In the genomic region with DNA sequence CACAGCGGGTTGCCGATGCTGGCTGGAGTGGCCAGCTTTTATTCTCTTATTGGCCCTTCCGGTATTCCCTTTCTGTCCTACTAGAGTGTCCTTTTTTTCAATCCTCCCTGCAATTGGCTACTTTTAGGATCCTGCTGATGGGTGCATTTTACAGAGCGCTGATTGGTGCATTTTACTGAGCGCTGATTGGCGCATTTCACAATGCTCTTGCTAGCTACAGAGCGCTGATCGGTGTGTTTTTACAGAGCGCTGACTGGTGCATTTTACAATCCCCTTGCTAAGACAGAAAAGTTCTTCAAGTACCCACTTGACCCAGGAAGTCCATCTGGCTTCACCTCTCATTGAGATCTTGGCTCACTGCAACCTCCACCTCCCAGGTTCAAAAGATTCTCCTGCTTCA, we compare ENCODE assay signal across 2 cellular contexts.
TF ChIP-seq lines count a peak whose summit lies in the region.

No MANE protein-coding gene starts in this region.

TF ChIP-seq in HepG2, 621 proteins besides CTCF, POLR2A, EP300 and RAD21:
- TF ChIP-seq, protein P1, sequence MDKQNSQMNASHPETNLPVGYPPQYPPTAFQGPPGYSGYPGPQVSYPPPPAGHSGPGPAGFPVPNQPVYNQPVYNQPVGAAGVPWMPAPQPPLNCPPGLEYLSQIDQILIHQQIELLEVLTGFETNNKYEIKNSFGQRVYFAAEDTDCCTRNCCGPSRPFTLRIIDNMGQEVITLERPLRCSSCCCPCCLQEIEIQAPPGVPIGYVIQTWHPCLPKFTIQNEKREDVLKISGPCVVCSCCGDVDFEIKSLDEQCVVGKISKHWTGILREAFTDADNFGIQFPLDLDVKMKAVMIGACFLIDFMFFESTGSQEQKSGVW (CRISPR knock-in tag; IDR thresholded peaks at IDR 0.05; ENCODE audit: borderline replicate concordance) = no peak
- TF ChIP-seq ZNF317 (CRISPR knock-in tag; IDR thresholded peaks at IDR 0.05) = no peak
- TF ChIP-seq ZNF619 (CRISPR knock-in tag; IDR thresholded peaks at IDR 0.05) = no peak
- TF ChIP-seq, protein P2, sequence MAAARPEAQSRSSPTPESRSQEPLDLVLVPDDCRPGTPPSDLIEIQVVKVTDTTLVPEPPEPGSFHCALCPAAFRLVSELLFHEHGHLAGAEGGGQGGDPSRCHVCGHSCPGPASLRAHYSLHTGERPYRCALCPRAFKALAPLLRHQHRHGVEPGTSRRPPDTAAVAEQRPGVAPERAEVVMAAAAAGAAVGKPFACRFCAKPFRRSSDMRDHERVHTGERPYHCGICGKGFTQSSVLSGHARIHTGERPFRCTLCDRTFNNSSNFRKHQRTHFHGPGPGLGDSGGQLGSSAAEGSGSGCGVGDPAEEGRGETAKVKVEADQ (CRISPR knock-in tag; IDR thresholded peaks at IDR 0.05; ENCODE audit: borderline replicate concordance) = no peak
- no peak for TF ChIP-seq ZNF329 (CRISPR knock-in tag; IDR thresholded peaks at IDR 0.05; ENCODE audit: low read depth)
- TF ChIP-seq, protein P3, sequence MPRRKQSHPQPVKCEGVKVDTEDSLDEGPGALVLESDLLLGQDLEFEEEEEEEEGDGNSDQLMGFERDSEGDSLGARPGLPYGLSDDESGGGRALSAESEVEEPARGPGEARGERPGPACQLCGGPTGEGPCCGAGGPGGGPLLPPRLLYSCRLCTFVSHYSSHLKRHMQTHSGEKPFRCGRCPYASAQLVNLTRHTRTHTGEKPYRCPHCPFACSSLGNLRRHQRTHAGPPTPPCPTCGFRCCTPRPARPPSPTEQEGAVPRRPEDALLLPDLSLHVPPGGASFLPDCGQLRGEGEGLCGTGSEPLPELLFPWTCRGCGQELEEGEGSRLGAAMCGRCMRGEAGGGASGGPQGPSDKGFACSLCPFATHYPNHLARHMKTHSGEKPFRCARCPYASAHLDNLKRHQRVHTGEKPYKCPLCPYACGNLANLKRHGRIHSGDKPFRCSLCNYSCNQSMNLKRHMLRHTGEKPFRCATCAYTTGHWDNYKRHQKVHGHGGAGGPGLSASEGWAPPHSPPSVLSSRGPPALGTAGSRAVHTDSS (CRISPR knock-in tag; conservative IDR thresholded peaks at IDR 0.05) = no peak
- no peak for TF ChIP-seq BRCA1 (CRISPR knock-in tag; IDR thresholded peaks at IDR 0.05)
- TF ChIP-seq ZFP36L2 (CRISPR knock-in tag; IDR thresholded peaks at IDR 0.05) = no peak
- TF ChIP-seq MAFF (IDR thresholded peaks at IDR 0.05; ENCODE audit: low read depth, low read length) = peak; percentile 22; the same call in 1 of the 2 replicates
- no peak for TF ChIP-seq RFXAP (CRISPR knock-in tag; IDR thresholded peaks at IDR 0.05; ENCODE audit: borderline replicate concordance)
- TF ChIP-seq, protein P4, sequence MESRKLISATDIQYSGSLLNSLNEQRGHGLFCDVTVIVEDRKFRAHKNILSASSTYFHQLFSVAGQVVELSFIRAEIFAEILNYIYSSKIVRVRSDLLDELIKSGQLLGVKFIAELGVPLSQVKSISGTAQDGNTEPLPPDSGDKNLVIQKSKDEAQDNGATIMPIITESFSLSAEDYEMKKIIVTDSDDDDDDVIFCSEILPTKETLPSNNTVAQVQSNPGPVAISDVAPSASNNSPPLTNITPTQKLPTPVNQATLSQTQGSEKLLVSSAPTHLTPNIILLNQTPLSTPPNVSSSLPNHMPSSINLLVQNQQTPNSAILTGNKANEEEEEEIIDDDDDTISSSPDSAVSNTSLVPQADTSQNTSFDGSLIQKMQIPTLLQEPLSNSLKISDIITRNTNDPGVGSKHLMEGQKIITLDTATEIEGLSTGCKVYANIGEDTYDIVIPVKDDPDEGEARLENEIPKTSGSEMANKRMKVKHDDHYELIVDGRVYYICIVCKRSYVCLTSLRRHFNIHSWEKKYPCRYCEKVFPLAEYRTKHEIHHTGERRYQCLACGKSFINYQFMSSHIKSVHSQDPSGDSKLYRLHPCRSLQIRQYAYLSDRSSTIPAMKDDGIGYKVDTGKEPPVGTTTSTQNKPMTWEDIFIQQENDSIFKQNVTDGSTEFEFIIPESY (CRISPR knock-in tag; IDR thresholded peaks at IDR 0.05) = no peak
- no peak for TF ChIP-seq MYC (CRISPR knock-in tag; IDR thresholded peaks at IDR 0.05; ENCODE audit: borderline replicate concordance)
- TF ChIP-seq ONECUT2 (CRISPR knock-in tag; IDR thresholded peaks at IDR 0.05) = no peak
- TF ChIP-seq, protein P5, sequence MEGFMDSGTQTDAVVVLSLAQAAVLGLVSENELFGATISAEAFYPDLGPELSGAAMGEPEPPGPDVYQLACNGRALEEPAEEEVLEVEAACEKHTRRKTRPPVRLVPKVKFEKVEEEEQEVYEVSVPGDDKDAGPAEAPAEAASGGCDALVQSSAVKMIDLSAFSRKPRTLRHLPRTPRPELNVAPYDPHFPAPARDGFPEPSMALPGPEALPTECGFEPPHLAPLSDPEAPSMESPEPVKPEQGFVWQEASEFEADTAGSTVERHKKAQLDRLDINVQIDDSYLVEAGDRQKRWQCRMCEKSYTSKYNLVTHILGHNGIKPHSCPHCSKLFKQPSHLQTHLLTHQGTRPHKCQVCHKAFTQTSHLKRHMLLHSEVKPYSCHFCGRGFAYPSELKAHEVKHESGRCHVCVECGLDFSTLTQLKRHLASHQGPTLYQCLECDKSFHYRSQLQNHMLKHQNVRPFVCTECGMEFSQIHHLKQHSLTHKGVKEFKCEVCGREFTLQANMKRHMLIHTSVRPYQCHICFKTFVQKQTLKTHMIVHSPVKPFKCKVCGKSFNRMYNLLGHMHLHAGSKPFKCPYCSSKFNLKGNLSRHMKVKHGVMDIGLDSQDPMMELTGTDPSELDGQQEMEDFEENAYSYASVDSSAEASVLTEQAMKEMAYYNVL (CRISPR knock-in tag; IDR thresholded peaks at IDR 0.05; ENCODE audit: borderline replicate concordance) = no peak
- TF ChIP-seq MAFK (conservative IDR thresholded peaks at IDR 0.05 in 1 of 2, IDR thresholded peaks at IDR 0.05 in 1 of 2; ENCODE audit: low read length in 2 of 2) = peak in 1 of 2 experiments; percentile 66; a peak in 2 of 4 replicates

TF ChIP-seq in K562, 482 proteins besides CTCF, POLR2A, EP300 and RAD21:
- TF ChIP-seq, protein P6, sequence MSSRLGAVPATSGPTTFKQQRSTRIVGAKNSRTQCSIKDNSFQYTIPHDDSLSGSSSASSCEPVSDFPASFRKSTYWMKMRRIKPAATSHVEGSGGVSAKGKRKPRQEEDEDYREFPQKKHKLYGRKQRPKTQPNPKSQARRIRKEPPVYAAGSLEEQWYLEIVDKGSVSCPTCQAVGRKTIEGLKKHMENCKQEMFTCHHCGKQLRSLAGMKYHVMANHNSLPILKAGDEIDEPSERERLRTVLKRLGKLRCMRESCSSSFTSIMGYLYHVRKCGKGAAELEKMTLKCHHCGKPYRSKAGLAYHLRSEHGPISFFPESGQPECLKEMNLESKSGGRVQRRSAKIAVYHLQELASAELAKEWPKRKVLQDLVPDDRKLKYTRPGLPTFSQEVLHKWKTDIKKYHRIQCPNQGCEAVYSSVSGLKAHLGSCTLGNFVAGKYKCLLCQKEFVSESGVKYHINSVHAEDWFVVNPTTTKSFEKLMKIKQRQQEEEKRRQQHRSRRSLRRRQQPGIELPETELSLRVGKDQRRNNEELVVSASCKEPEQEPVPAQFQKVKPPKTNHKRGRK (tag; IDR thresholded peaks at IDR 0.05) = no peak
- peak; percentile 16; the same call in 1 of the 2 replicates for TF ChIP-seq ZNF316 (IDR thresholded peaks at IDR 0.05)
TF ChIP-seq in K562: peak in this region for 1.
